ENCODE assay signal across 26 cellular contexts in genomic region chr16:75599452-75600277, GRCh38. TPM values are rescaled to one million over a fixed set of nuclear protein-coding genes. Genes with fewer than 3 reads are reported as not detected.
A peak's percentile ranks its signal among the peaks of the same experiment; 100 is the strongest.
DNase-seq lines count a peak whose midpoint lies in the region; ATAC-seq and TF ChIP-seq lines count a peak whose summit lies in the region.
"Had no signal": no experiment of that assay in that cellular context is flagged by ENCODE, and none has a peak within 500 bp of the region (broad histone marks: within the 10 kb centered on the region; RNA-seq: fewer than 3 reads in every experiment).

No MANE protein-coding gene starts in this region.

- in situ Hi-C loops in gastrocnemius medialis (cut with MboI; ENCODE audit: low sequenced_read_pairs in 4 of 4): loop anchor here in 1 of 4 donors (25.0 kb wide), 1 partner anchor 1588 kb away; the partner anchor contains the start of genes MON1B and SYCE1L

- H3K4me1 Mint-ChIP-seq in natural killer cell treated with Interleukin-12 subunit alpha and Interleukin-12 subunit beta and Interleukin-15 and Interleukin-18, amount 100 ng/mL, for 72 hours (ENCODE audit: low read depth in 2 of 2): peaks cover under 1 to 2% of the 10 kb centered on the region in 2 donors
- H3K4me1 Mint-ChIP-seq in effector memory CD8-positive, alpha-beta T cell (ENCODE audit: low read depth in 2 of 2): peaks cover 0 to 8% of the 10 kb centered on the region in 2 donors

- H3K9me3 ChIP-seq in heart right ventricle: peaks cover 0 to 14% (median 0%) of the 10 kb centered on the region in 11 donors
- H3K9me3 ChIP-seq in right cardiac atrium (ENCODE audit: control insufficient read depth, low read length): no peaks in the 10 kb centered on the region
- no peaks in the 10 kb centered on the region for H3K9me3 ChIP-seq in adipocyte (ENCODE audit: control insufficient read depth, low read length)
- no peaks in the 10 kb centered on the region for H3K9me3 ChIP-seq in gastrocnemius medialis
- H3K9me3 ChIP-seq: adrenal gland, psoas muscle, tibial nerve had no signal

- TF ChIP-seq POLR2A in gastrocnemius medialis (IDR thresholded peaks at IDR 0.05): no peak

- H3K36me3 Mint-ChIP-seq in natural killer cell treated with Interleukin-12 subunit alpha and Interleukin-12 subunit beta and Interleukin-15 and Interleukin-18, amount 100 ng/mL, for 72 hours: peaks cover 20% of the 10 kb centered on the region
- H3K36me3 Mint-ChIP-seq in effector memory CD8-positive, alpha-beta T cell (ENCODE audit: insufficient read depth): peaks cover 68% of the 10 kb centered on the region

- intact Hi-C loops in heart right ventricle (cut with DNase I): no loop called here
- intact Hi-C loops in right cardiac atrium (cut with DNase I): loop anchor here in 1 of 4 donors (10.0 kb wide), 1 partner anchor 115 kb away; no protein-coding TSS in a partner anchor
- intact Hi-C loops in gastrocnemius medialis (cut with DNase I; ENCODE audit: low total_unique reads): no loop called here

- H3K4me3 Mint-ChIP-seq in natural killer cell treated with Interleukin-12 subunit alpha and Interleukin-12 subunit beta and Interleukin-15 and Interleukin-18, amount 100 ng/mL, for 72 hours: no peak overlapping the region
- no peak overlapping the region for H3K4me3 Mint-ChIP-seq in effector memory CD8-positive, alpha-beta T cell
- H3K4me3 Mint-ChIP-seq: CD14-positive monocyte; stimulated activated naive CD8-positive, alpha-beta T cell treated with anti-CD3 and anti-CD28 coated beads, Interleukin-15, Interleukin-2, amounts not matched to agents 100 ng/mL and 50 ng/mL, for 24 hours had no signal

- H3K27me3 ChIP-seq in heart right ventricle: no peaks in the 10 kb centered on the region
- no peaks in the 10 kb centered on the region for H3K27me3 ChIP-seq in right cardiac atrium (ENCODE audit: control insufficient read depth, insufficient read depth)
- no peaks in the 10 kb centered on the region for H3K27me3 ChIP-seq in adipocyte (replicated peaks; ENCODE audit: control insufficient read depth, insufficient read depth, low read length)
- H3K27me3 ChIP-seq in gastrocnemius medialis: no peaks in the 10 kb centered on the region
- H3K27me3 ChIP-seq: adrenal gland, tibial nerve had no signal

- H3K4me3 ChIP-seq in heart right ventricle (no peak overlapping the region), right cardiac atrium (ENCODE audit: low read length) (no peak overlapping the region), adipocyte (ENCODE audit: low read length) (no peak overlapping the region), gastrocnemius medialis (no peak overlapping the region)
- H3K4me3 ChIP-seq: adrenal gland, psoas muscle, tibial nerve had no signal

- 85 to 91% methylated on average over 6 of the region's 6 CpGs for WGBS in heart right ventricle, 2 donors
- WGBS in right cardiac atrium: 86% methylated on average over 6 of the region's 6 CpGs

- ATAC-seq in heart right ventricle: peak in 5 of 8 donors; percentile 68 to 82 (median 81)
- ATAC-seq in right cardiac atrium: no peak
- ATAC-seq in gastrocnemius medialis: no peak
- ATAC-seq in natural killer cell treated with Interleukin-12 subunit alpha and Interleukin-12 subunit beta and Interleukin-15 and Interleukin-18, amount 100 ng/mL, for 72 hours: no peak
- ATAC-seq in effector memory CD8-positive, alpha-beta T cell (replicated peaks): no peak

- no peaks in the 10 kb centered on the region for H3K27me3 Mint-ChIP-seq in natural killer cell treated with Interleukin-12 subunit alpha and Interleukin-12 subunit beta and Interleukin-15 and Interleukin-18, amount 100 ng/mL, for 72 hours
- no peaks in the 10 kb centered on the region for H3K27me3 Mint-ChIP-seq in effector memory CD8-positive, alpha-beta T cell
- H3K27me3 Mint-ChIP-seq: stimulated activated naive CD8-positive, alpha-beta T cell treated with anti-CD3 and anti-CD28 coated beads, Interleukin-15, Interleukin-2, amounts not matched to agents 100 ng/mL and 50 ng/mL, for 24 hours had no signal

- H3K27ac Mint-ChIP-seq in natural killer cell treated with Interleukin-12 subunit alpha and Interleukin-12 subunit beta and Interleukin-15 and Interleukin-18, amount 100 ng/mL, for 72 hours: no peak overlapping the region
- no peak overlapping the region for H3K27ac Mint-ChIP-seq in effector memory CD8-positive, alpha-beta T cell
- H3K27ac Mint-ChIP-seq: stimulated activated naive CD8-positive, alpha-beta T cell treated with anti-CD3 and anti-CD28 coated beads, Interleukin-15, Interleukin-2, amounts not matched to agents 100 ng/mL and 50 ng/mL, for 24 hours had no signal

- no peaks in the 10 kb centered on the region for H3K9me3 Mint-ChIP-seq in natural killer cell treated with Interleukin-12 subunit alpha and Interleukin-12 subunit beta and Interleukin-15 and Interleukin-18, amount 100 ng/mL, for 72 hours
- peaks cover 0 to 2% of the 10 kb centered on the region in 2 donors for H3K9me3 Mint-ChIP-seq in effector memory CD8-positive, alpha-beta T cell

- TF ChIP-seq CTCF in heart right ventricle (IDR thresholded peaks at IDR 0.05) (no peak), gastrocnemius medialis (IDR thresholded peaks at IDR 0.05 in 4 of 5, conservative IDR thresholded peaks at IDR 0.05 in 1 of 5) (no peak)

- no peak overlapping the region for H3K9ac ChIP-seq in adipocyte (ENCODE audit: low read length)

- H3K4me1 ChIP-seq in heart right ventricle: peaks cover 0 to 15% (median 3%) of the 10 kb centered on the region in 9 donors
- H3K4me1 ChIP-seq in right cardiac atrium (ENCODE audit: control insufficient read depth, insufficient read depth, low read length): no peaks in the 10 kb centered on the region
- peaks cover 6% of the 10 kb centered on the region for H3K4me1 ChIP-seq in adipocyte (ENCODE audit: control insufficient read depth, insufficient read depth, low read length)
- H3K4me1 ChIP-seq in gastrocnemius medialis: no peaks in the 10 kb centered on the region
- H3K4me1 ChIP-seq: adrenal gland, tibial nerve had no signal

- peaks cover 0 to 88% (median 45%) of the 10 kb centered on the region in 9 donors for H3K36me3 ChIP-seq in heart right ventricle
- peaks cover 45% of the 10 kb centered on the region for H3K36me3 ChIP-seq in adipocyte (ENCODE audit: control insufficient read depth, insufficient read depth, low read length, severe bottlenecking)
- peaks cover 0 to 50% of the 10 kb centered on the region in 2 donors for H3K36me3 ChIP-seq in gastrocnemius medialis

- H3K27ac ChIP-seq in heart right ventricle (peak overlapping the region in 6 of 10 donors; percentile 16 to 76 (median 56)), right cardiac atrium (ENCODE audit: low read length) (no peak overlapping the region), gastrocnemius medialis (no peak overlapping the region)
- H3K27ac ChIP-seq: adrenal gland, psoas muscle, RWPE1, tibial nerve had no signal

- DNase-seq in heart right ventricle: no peak
- DNase-seq in right cardiac atrium: no peak
- DNase-seq in adipocyte (ENCODE audit: low read depth): peak; percentile 48
- DNase-seq in medulla oblongata (ENCODE audit: extremely low spot score): peak; percentile 13
- no peak for DNase-seq in gastrocnemius medialis
- DNase-seq in MV-4-11 (lab: John Stamatoyannopoulos, UW): no peak
- DNase-seq in natural killer cell treated with Interleukin-12 subunit alpha and Interleukin-12 subunit beta and Interleukin-15 and Interleukin-18, amount 100 ng/mL, for 72 hours (ENCODE audit: low spot score): no peak
- no peak for DNase-seq in effector memory CD8-positive, alpha-beta T cell
- DNase-seq: activated CD4-positive, alpha-beta T cell treated with anti-CD3 and anti-CD28 coated beads, Interleukin-2, amount 50 U/mL, for 48 hours; activated CD4-positive, CD25-positive, alpha-beta regulatory T cell; activated CD8-positive, alpha-beta memory T cell treated with anti-CD3 and anti-CD28 coated beads, Interleukin-2, amount 50 U/mL, for 48 hours; activated gamma-delta T cell; adrenal gland; DMS 273 treated with DMSO at 0.1 percent for 48 hours; H7; hippocampal formation; NCI-H1436 treated with DMSO at 0.1 percent for 48 hours; NCI-H2171 treated with DMSO at 0.1 percent for 48 hours; NCI-H524 treated with DMSO at 0.1 percent for 48 hours; psoas muscle; stimulated activated CD4-positive, alpha-beta T cell treated with anti-CD3 and anti-CD28 coated beads, Interleukin-4, amount 100 ng/mL, for 4 hours; T-helper 9 cell had no signal

RNA-seq across cellular contexts. Expression of gene ADAT1, which starts 23.4 kb away (rescaled TPM):
- total RNA-seq in heart right ventricle (10 to 100 TPM; 14.3 to 30.6 (median 23.3) TPM), right cardiac atrium (10 to 100 TPM; 17.8 to 27.2 (median 22.4) TPM), gastrocnemius medialis (10 to 100 TPM; 14.7 to 44.8 (median 19.0) TPM)
- polyA plus RNA-seq in heart right ventricle (1 to 10 TPM; 6.1 to 7.9 TPM), right cardiac atrium (8.4 TPM)
- 10 to 100 TPM; 41.3 to 64.2 TPM for total RNA-seq in natural killer cell treated with Interleukin-12 subunit alpha and Interleukin-12 subunit beta and Interleukin-15 and Interleukin-18, amount 100 ng/mL, for 72 hours

RNA-seq across cellular contexts. Expression of gene GABARAPL2, which starts 33.5 kb away (rescaled TPM):
- 100 to 1,000 TPM; 177 to 262 (median 243) TPM for total RNA-seq in heart right ventricle
- polyA plus RNA-seq in heart right ventricle: 100 to 1,000 TPM in 1 of 2 donors, 10 to 100 TPM in 1; 58.2 to 187 TPM
- total RNA-seq in right cardiac atrium: 100 to 1,000 TPM; 197 to 245 (median 219) TPM
- 262 TPM for polyA plus RNA-seq in right cardiac atrium
- total RNA-seq in gastrocnemius medialis: 100 to 1,000 TPM in 3 of 4 donors, 10 to 100 TPM in 1; 92.2 to 137 (median 117) TPM
- total RNA-seq in natural killer cell treated with Interleukin-12 subunit alpha and Interleukin-12 subunit beta and Interleukin-15 and Interleukin-18, amount 100 ng/mL, for 72 hours: 10 to 100 TPM; 51.5 to 75.9 TPM

RNA-seq across cellular contexts. Expression of gene TMEM231, which starts 43.6 kb away (rescaled TPM):
- total RNA-seq in heart right ventricle: 10 to 100 TPM in 5 of 10 donors, 1 to 10 TPM in 5; 3.8 to 13.4 (median 9.6) TPM
- polyA plus RNA-seq in heart right ventricle: 1 to 10 TPM; 2.6 to 4.9 TPM
- total RNA-seq in right cardiac atrium: 1 to 10 TPM; 6.3 to 7.8 (median 6.8) TPM
- polyA plus RNA-seq in right cardiac atrium: 3.8 TPM
- 1 to 10 TPM in 3 of 4 donors, under 1 TPM in 1; 0.76 to 2.3 (median 1.7) TPM for total RNA-seq in gastrocnemius medialis
- total RNA-seq in natural killer cell treated with Interleukin-12 subunit alpha and Interleukin-12 subunit beta and Interleukin-15 and Interleukin-18, amount 100 ng/mL, for 72 hours: 1 to 10 TPM; 3.9 to 6.6 TPM

RNA-seq across cellular contexts. Expression of gene KARS1, which starts 47.8 kb away (rescaled TPM):
- 100 to 1,000 TPM; 123 to 145 (median 129) TPM for total RNA-seq in heart right ventricle
- 100 to 1,000 TPM in 1 of 2 donors, 10 to 100 TPM in 1; 68.0 to 126 TPM for polyA plus RNA-seq in heart right ventricle
- 100 to 1,000 TPM; 101 to 122 (median 110) TPM for total RNA-seq in right cardiac atrium
- polyA plus RNA-seq in right cardiac atrium: 92.2 TPM
- 100 to 1,000 TPM; 183 to 251 (median 206) TPM for total RNA-seq in gastrocnemius medialis
- 100 to 1,000 TPM; 198 to 239 TPM for total RNA-seq in natural killer cell treated with Interleukin-12 subunit alpha and Interleukin-12 subunit beta and Interleukin-15 and Interleukin-18, amount 100 ng/mL, for 72 hours

RNA-seq across cellular contexts. Expression of gene TERF2IP, which starts 47.9 kb away (rescaled TPM):
- total RNA-seq in heart right ventricle (10 to 100 TPM; 49.1 to 79.3 (median 64.5) TPM), right cardiac atrium (10 to 100 TPM; 70.6 to 77.8 (median 75.9) TPM), gastrocnemius medialis (10 to 100 TPM; 44.5 to 73.6 (median 69.7) TPM)
- polyA plus RNA-seq in heart right ventricle (10 to 100 TPM; 43.3 to 71.1 TPM), right cardiac atrium (73.8 TPM)
- 100 to 1,000 TPM in 1 of 2 donors, 10 to 100 TPM in 1; 77.9 to 116 TPM for total RNA-seq in natural killer cell treated with Interleukin-12 subunit alpha and Interleukin-12 subunit beta and Interleukin-15 and Interleukin-18, amount 100 ng/mL, for 72 hours

Comparison
In these comparisons a context has a peak if more than half of its experiments do, and no peak if none do; other contexts are left out.
1. ATAC-seq: peak in heart right ventricle (5 of 8); none in right cardiac atrium (0 of 2), gastrocnemius medialis (0 of 2), natural killer cell treated with Interleukin-12 subunit alpha and Interleukin-12 subunit beta and Interleukin-15 and Interleukin-18, amount 100 ng/mL, for 72 hours (0 of 2) and effector memory CD8-positive, alpha-beta T cell (single experiment).
2. H3K27ac ChIP-seq: peak in heart right ventricle (6 of 10); none in right cardiac atrium (single experiment) and gastrocnemius medialis (0 of 4).
3. DNase-seq: peak in adipocyte (single experiment) and medulla oblongata (single experiment); none in heart right ventricle (0 of 2), right cardiac atrium (0 of 3), gastrocnemius medialis (0 of 2), MV-4-11 (single experiment), natural killer cell treated with Interleukin-12 subunit alpha and Interleukin-12 subunit beta and Interleukin-15 and Interleukin-18, amount 100 ng/mL, for 72 hours (single experiment) and effector memory CD8-positive, alpha-beta T cell (0 of 3).